ENCODE assay signal across 23 cellular contexts in the genomic region with DNA sequence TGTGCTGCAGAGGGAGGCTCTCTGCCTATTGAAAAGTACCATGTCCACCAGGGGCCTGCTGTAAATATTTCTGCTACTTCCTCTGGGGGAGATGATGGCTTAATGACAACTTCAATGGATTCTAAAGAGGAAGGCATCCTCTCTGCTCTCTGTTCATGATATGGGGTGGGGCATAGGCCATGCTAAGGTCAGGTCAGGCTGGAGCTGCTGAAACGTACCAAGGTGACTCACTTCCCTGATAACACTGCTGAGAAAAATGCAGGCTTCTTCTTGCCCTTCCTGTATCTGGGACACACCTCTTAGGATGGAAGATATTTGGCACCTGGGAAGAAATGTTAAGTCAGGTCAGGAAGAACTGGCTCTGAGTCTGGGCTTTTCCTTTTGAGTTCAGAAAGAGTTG. TPM values are rescaled to one million over a fixed set of nuclear protein-coding genes. Genes with fewer than 3 reads are reported as not detected.
A peak's percentile ranks its signal among the peaks of the same experiment; 100 is the strongest.
DNase-seq lines count a peak whose midpoint lies in the region; ATAC-seq and TF ChIP-seq lines count a peak whose summit lies in the region.
"Had no signal": no experiment of that assay in that cellular context is flagged by ENCODE, and none has a peak within 500 bp of the region (broad histone marks: within the 10 kb centered on the region; RNA-seq: fewer than 3 reads in every experiment).

No MANE protein-coding gene starts in this region.

- H3K4me3 Mint-ChIP-seq in Calu3 (ENCODE audit: low read depth, unreplicated experiment) (peak overlapping the region; percentile 32), IgD-negative memory B cell (no peak overlapping the region)
- H3K4me3 Mint-ChIP-seq: nephron progenitor cell; T-helper 1 cell treated with Interleukin-12 subunit alpha and Interleukin-12 subunit beta and Interleukin-4 antibody, amounts not matched to agents 30 μg/mL and 1 μg/mL, for 36 hours had no signal

- CTCF ChIA-PET in Calu3 (lab: Charles Lee): no interaction called here

- no TSS peak for BruUV-seq in Calu3 (replicated peaks; lab: Mats Ljungman, UMichigan)

- no peak overlapping the region for H3K4me3 ChIP-seq in adrenal gland
- H3K4me3 ChIP-seq: left lung had no signal

- peak overlapping the region; percentile 82 for H3K27ac Mint-ChIP-seq in Calu3 (ENCODE audit: unreplicated experiment)
- H3K27ac Mint-ChIP-seq in IgD-negative memory B cell: peak overlapping the region in 2 of 3 donors; percentile 5 to 33
- H3K27ac Mint-ChIP-seq: activated T-helper 2 cell treated with anti-CD3 and anti-CD28 coated beads, Interferon-gamma antibody, Interleukin-2, Interleukin-4, amounts not matched to agents 10 μg/mL and 5 μg/mL and 100 μg/mL, durations not matched to agents 14 hours and 24 hours and 36 hours; T-helper 1 cell treated with Interleukin-12 subunit alpha and Interleukin-12 subunit beta and Interleukin-4 antibody, amounts not matched to agents 30 μg/mL and 1 μg/mL, for 36 hours had no signal

- H3K9me3 Mint-ChIP-seq in Calu3 (ENCODE audit: low read depth, unreplicated experiment) (no peaks in the 10 kb centered on the region), IgD-negative memory B cell (no peaks in the 10 kb centered on the region)
- H3K9me3 Mint-ChIP-seq: activated T-helper 2 cell treated with anti-CD3 and anti-CD28 coated beads, Interferon-gamma antibody, Interleukin-2, Interleukin-4, amounts not matched to agents 10 μg/mL and 5 μg/mL and 100 μg/mL, durations not matched to agents 14 hours and 24 hours and 36 hours; nephron progenitor cell; T-helper 1 cell treated with Interleukin-12 subunit alpha and Interleukin-12 subunit beta and Interleukin-4 antibody, amounts not matched to agents 30 μg/mL and 1 μg/mL, for 36 hours had no signal

- H3K4me1 Mint-ChIP-seq in Calu3 (ENCODE audit: low read depth, unreplicated experiment): peaks cover 30% of the 10 kb centered on the region
- H3K4me1 Mint-ChIP-seq in IgD-negative memory B cell: peaks cover 4 to 15% (median 8%) of the 10 kb centered on the region in 3 donors
- H3K4me1 Mint-ChIP-seq: nephron progenitor cell had no signal

- 9 to 29% (median 13%) methylated on average over 1 of the region's 1 CpG for WGBS in adrenal gland, 4 donors

- H3K27ac ChIP-seq in adrenal gland: peak overlapping the region in 3 of 5 donors; percentile 7 to 39 (median 35)
- H3K27ac ChIP-seq: left lung had no signal

- DNase-seq in Calu3: no peak
- peak in 4 of 7 donors; percentile 20 to 44 (median 38) for DNase-seq in adrenal gland
- DNase-seq in kidney tubule cell (ENCODE audit: low spot score): peak; percentile 67
- DNase-seq in posterior cingulate gyrus: no peak
- DNase-seq in activated CD4-positive, CD25-positive, alpha-beta regulatory T cell (lab: John Stamatoyannopoulos, UW): no peak
- no peak for DNase-seq in NCI-H2227 treated with DMSO at 0.1 percent for 48 hours (lab: John Stamatoyannopoulos, UW)
- DNase-seq: activated CD4-positive, alpha-beta T cell treated with anti-CD3 and anti-CD28 coated beads for 48 hours; C1 segment of cervical spinal cord; effector CD8-positive, alpha-beta T cell; glutamatergic neuron; left lung; midbrain; NCI-H187; NCI-H748 treated with DMSO at 0.1 percent for 48 hours; nephron progenitor cell; SIG-M5; stimulated activated CD8-positive, alpha-beta memory T cell treated with anti-CD3 and anti-CD28 coated beads, Interleukin-4, amount 100 ng/mL, for 48 hours had no signal

- TF ChIP-seq CTCF in Calu3 (IDR thresholded peaks at IDR 0.05; ENCODE audit: unreplicated experiment) (no peak), adrenal gland (IDR thresholded peaks at IDR 0.05) (no peak)

- no peaks in the 10 kb centered on the region for H3K9me3 ChIP-seq in adrenal gland (replicated peaks in 1 of 3)
- H3K9me3 ChIP-seq: left lung had no signal

- intact Hi-C loops in Calu3 (cut with micrococcal nuclease; ENCODE audit: unreplicated experiment): no loop called here
- intact Hi-C loops in adrenal gland (cut with DNase I): no loop called here
- intact Hi-C loops in posterior cingulate gyrus (cut with DNase I): no loop called here

- peaks cover 11 to 15% of the 10 kb centered on the region in 2 donors for H3K4me1 ChIP-seq in adrenal gland (replicated peaks in 1 of 2)
- H3K4me1 ChIP-seq: left lung had no signal

- no peak for ATAC-seq in GM21737 (IDR thresholded peaks at IDR 0.05; ENCODE audit: unreplicated experiment)
- ATAC-seq: left lung, sciatic nerve had no signal

- no peaks in the 10 kb centered on the region for H3K36me3 ChIP-seq in adrenal gland (replicated peaks in 1 of 2)

- H3K36me3 Mint-ChIP-seq in Calu3 (ENCODE audit: insufficient read depth, unreplicated experiment): peaks cover 76% of the 10 kb centered on the region
- H3K36me3 Mint-ChIP-seq in IgD-negative memory B cell: peaks cover 15% of the 10 kb centered on the region

- TF ChIP-seq POLR2A in adrenal gland (IDR thresholded peaks at IDR 0.05): no peak

- H3K27me3 ChIP-seq in adrenal gland: no peaks in the 10 kb centered on the region
- H3K27me3 ChIP-seq: left lung had no signal

- H3K27me3 Mint-ChIP-seq in Calu3 (ENCODE audit: unreplicated experiment) (no peaks in the 10 kb centered on the region), IgD-negative memory B cell (no peaks in the 10 kb centered on the region)

RNA-seq across cellular contexts. Expression of a gene that starts 31.5 kb away (rescaled TPM):
- 80.8 and 86.7 TPM in 2 replicates for total RNA-seq in Calu3 (2022)
- 5.5 TPM for polyA plus RNA-seq in IgD-negative memory B cell
- 1 to 10 TPM in 7 of 8 donors, under 1 TPM in 1; 0.60 to 7.8 (median 3.9) TPM for total RNA-seq in adrenal gland
- polyA plus RNA-seq in adrenal gland: 1 to 10 TPM in 2 of 3 donors, under 1 TPM in 1; 0.95 to 1.5 (median 1.2) TPM
- total RNA-seq: fibroblast of lung had no signal

Comparison
In these comparisons a context has a peak if more than half of its experiments do, and no peak if none do; other contexts are left out.
1. DNase-seq: peak in adrenal gland (4 of 7) and kidney tubule cell (single experiment); none in Calu3 (single experiment), posterior cingulate gyrus (0 of 10), activated CD4-positive, CD25-positive, alpha-beta regulatory T cell (0 of 4) and NCI-H2227 treated with DMSO at 0.1 percent for 48 hours (single experiment).